8 cellular contexts compared by ENCODE assay signal in the genomic region with DNA sequence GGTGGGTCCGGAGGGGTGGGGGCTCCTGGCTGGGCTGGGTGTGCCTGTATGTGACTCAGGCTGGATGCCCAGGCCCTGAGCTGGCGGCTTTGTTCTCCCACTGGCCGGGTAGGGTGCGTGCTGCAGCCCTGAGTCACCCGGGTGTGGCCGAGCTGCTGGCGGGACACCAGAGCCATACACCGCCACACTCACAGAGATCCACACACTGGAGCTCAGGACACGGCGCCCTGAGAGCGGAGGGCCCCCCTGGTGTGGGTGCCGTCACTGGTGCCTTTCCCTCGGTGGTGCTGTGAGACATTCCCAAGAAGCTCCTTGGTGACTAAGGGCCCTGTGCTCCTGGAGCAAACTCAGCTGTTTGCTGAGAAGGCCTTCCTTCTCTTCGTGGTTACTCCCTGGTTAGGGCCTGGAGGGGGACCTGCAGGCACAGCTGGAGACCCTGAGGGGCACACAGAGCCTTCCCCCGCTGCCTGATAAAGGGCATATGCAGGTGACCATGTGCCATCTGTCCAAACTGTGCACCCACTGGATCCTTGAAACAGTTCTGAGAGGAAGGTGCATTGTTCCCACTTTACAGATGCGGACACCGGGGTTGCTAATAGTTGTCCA. TPM values are rescaled to one million over a fixed set of nuclear protein-coding genes. Genes with fewer than 3 reads are reported as not detected.
A peak's percentile ranks its signal among the peaks of the same experiment; 100 is the strongest.
DNase-seq lines count a peak whose midpoint lies in the region; TF ChIP-seq lines count a peak whose summit lies in the region.

No MANE protein-coding gene starts in this region.

- H3K27me3 ChIP-seq in MG63 (no peaks in the 10 kb centered on the region), duodenal mucosa (ENCODE audit: control insufficient read depth in 1 of 2, insufficient read depth in 2 of 2, low read length in 2 of 2) (no peaks in the 10 kb centered on the region)

- H3K4me1 ChIP-seq in duodenal mucosa (ENCODE audit: control insufficient read depth in 1 of 2, insufficient read depth in 2 of 2, low read length in 2 of 2) (peaks cover 44 to 60% of the 10 kb centered on the region in 2 donors), mesodermal cell (ENCODE audit: control insufficient read depth, insufficient read depth, low read length, poor library complexity, severe bottlenecking) (peaks cover 54% of the 10 kb centered on the region)

- H3K27ac ChIP-seq in duodenal mucosa (ENCODE audit: low read depth, low read length) = peak overlapping the region; percentile 91
- peak overlapping the region; percentile 92 for H3K27ac ChIP-seq in mesodermal cell (ENCODE audit: low read depth, low read length, severe bottlenecking)

- H3K4me3 ChIP-seq in AG04449 (ENCODE audit: low read depth, low read length) (no peak overlapping the region), MG63 (no peak overlapping the region), duodenal mucosa (ENCODE audit: low read depth in 1 of 2, low read length in 2 of 2) (peak overlapping the region in 1 of 2 donors; percentile 38), mesodermal cell (ENCODE audit: extremely low read depth, insufficient read depth, low read length, poor library complexity, severe bottlenecking) (no peak overlapping the region)

- DNase-seq in AG04449 (ENCODE audit: low read depth, low spot score) (peak; percentile 92), MG63 (peak; percentile 99), NCI-H82 (lab: John Stamatoyannopoulos, UW) (no peak), SHP77 treated with DMSO at 0.1 percent for 48 hours (lab: John Stamatoyannopoulos, UW) (no peak), NCI-H2081 (lab: John Stamatoyannopoulos, UW) (no peak)
- no peak for DNase-seq in activated naive CD4-positive, alpha-beta T cell treated with Interleukin-2 at 50 U/mL for 16 hours

- peak overlapping the region; percentile 21 to 93 for H3K9ac ChIP-seq in duodenal mucosa (ENCODE audit: low read depth in 1 of 2, low read length in 2 of 2)

- POLR2A ChIA-PET in AG04449 (lab: Yijun Ruan, JAX) = interaction anchor here (0.6 to 1.8 kb wide), 11 partner anchors 39 to 801 kb away, joined by 3 to 8 read pairs (median 3); partner anchors contain the start of gene KRT18

- no peak for TF ChIP-seq CTCF in AG04449 (IDR thresholded peaks at IDR 0.05; ENCODE audit: insufficient read depth, low read length, missing control alignments)

- H3K36me3 ChIP-seq in MG63 (no peaks in the 10 kb centered on the region), duodenal mucosa (ENCODE audit: control insufficient read depth in 1 of 2, insufficient read depth in 2 of 2, low read length in 2 of 2) (no peaks in the 10 kb centered on the region), mesodermal cell (ENCODE audit: control insufficient read depth, insufficient read depth, low read length) (no peaks in the 10 kb centered on the region)

- H3K9me3 ChIP-seq in MG63 (no peaks in the 10 kb centered on the region), duodenal mucosa (ENCODE audit: control insufficient read depth in 1 of 2, low read length in 2 of 2) (no peaks in the 10 kb centered on the region), mesodermal cell (ENCODE audit: control insufficient read depth, low read length) (no peaks in the 10 kb centered on the region)

- CTCF ChIA-PET in AG04449 (lab: Yijun Ruan, JAX) = interaction anchor here (0.8 to 7.9 kb wide), 17 partner anchors 10 to 833 kb away, joined by 3 to 110 read pairs (median 7); no protein-coding TSS in a partner anchor

- 81 to 84% methylated on average over 13 to 16 of the region's 17 CpGs for WGBS in mesodermal cell (ENCODE audit: insufficient coverage in 2 of 2), 2 experiments

RNA-seq across cellular contexts. Expression of gene KRT80, which starts 44.3 kb away (rescaled TPM):
- 12.0 and 18.2 TPM in 2 replicates for total RNA-seq in MG63 (2014; rRNA removed; shearing (Covaris generic); ENCODE audit: low replicate concordance)
- 1.1 TPM for polyA plus RNA-seq in mesodermal cell (2013, experiment 1 of 2)
- polyA plus RNA-seq in mesodermal cell (2013, experiment 2 of 2) = 0.81 TPM

Comparison
In these comparisons a context has a peak if more than half of its experiments do, and no peak if none do; other contexts are left out.
1. DNase-seq: peak in AG04449 (single experiment) and MG63 (single experiment); none in NCI-H82 (single experiment), activated naive CD4-positive, alpha-beta T cell treated with Interleukin-2 at 50 U/mL for 16 hours (single experiment), SHP77 treated with DMSO at 0.1 percent for 48 hours (single experiment) and NCI-H2081 (0 of 2).